In the genomic region with DNA sequence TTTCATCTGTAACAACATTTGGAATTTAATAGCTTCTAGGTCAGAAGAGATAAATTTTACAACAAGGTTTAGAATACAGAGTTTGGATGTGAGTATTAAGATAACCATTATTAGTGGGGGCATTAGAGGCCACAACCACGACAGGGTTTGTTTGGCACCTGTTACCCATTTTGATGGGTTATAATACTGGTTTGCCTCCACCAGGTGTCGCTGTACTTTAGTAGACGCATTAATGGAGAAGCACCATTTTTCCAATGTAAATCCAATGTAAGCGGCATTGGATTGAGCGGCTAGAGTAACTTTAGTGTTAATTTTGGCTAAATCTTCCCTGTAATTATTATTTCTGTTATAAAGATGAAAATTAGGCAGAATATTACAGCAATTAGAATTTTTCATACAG, we compare ENCODE assay signal across 8 cellular contexts.
DNase-seq lines count a peak whose midpoint lies in the region; ATAC-seq, FAIRE-seq and TF ChIP-seq lines count a peak whose summit lies in the region.

No MANE protein-coding gene starts in this region.

- H3K36me3 ChIP-seq in Loucy (ENCODE audit: insufficient read depth, low read length) (no peaks in the 10 kb centered on the region), K562 (ENCODE audit: control insufficient read depth, insufficient read depth, low read length) (no peaks in the 10 kb centered on the region), psoas muscle (ENCODE audit: insufficient read depth in 1 of 2, low read depth in 1 of 2) (no peaks in the 10 kb centered on the region)

- H3K27me3 ChIP-seq in Loucy (ENCODE audit: insufficient read depth, low read length, poor library complexity, severe bottlenecking) = no peaks in the 10 kb centered on the region
- no peaks in the 10 kb centered on the region for H3K27me3 ChIP-seq in K562 (ENCODE audit: control insufficient read depth in 2 of 2, insufficient read depth in 2 of 2, low read length in 2 of 2)
- no peaks in the 10 kb centered on the region for H3K27me3 ChIP-seq in psoas muscle (ENCODE audit: insufficient read depth in 3 of 3, low read length in 2 of 3)

- TF ChIP-seq CTCF in GM10266 (IDR thresholded peaks at IDR 0.05; ENCODE audit: control insufficient read depth, insufficient read depth, low read depth, missing control alignments) = peak; percentile 63
- TF ChIP-seq CTCF in Loucy (conservative IDR thresholded peaks at IDR 0.05; ENCODE audit: low read length) = peak; percentile 74
- peak in 2 of 3 experiments; percentile 30 to 31; a peak in 2 of 6 replicates for TF ChIP-seq CTCF in K562 (IDR thresholded peaks at IDR 0.05 in 2 of 3, conservative IDR thresholded peaks at IDR 0.05 in 1 of 3; ENCODE audit: insufficient read depth in 2 of 3, low read depth in 1 of 3, low read length in 3 of 3)
- TF ChIP-seq CTCF in psoas muscle (IDR thresholded peaks at IDR 0.05) = peak; percentile 17

- in situ Hi-C loops in K562 (cut with MboI) = no loop called here

- FAIRE-seq in K562 (lab: Jason Lieb, UNC) = no peak

- no peak for TF ChIP-seq POLR2A in K562 (conservative IDR thresholded peaks at IDR 0.05)

- peak; percentile 11 for DNase-seq in A172 (ENCODE audit: low spot score)
- peak; percentile 3 for DNase-seq in GM10266 (ENCODE audit: extremely low spot score)
- peak; percentile 6 to 24 (median 13) for DNase-seq in K562 (ENCODE audit: extremely low read depth in 1 of 4, low spot score in 3 of 4)
- DNase-seq in psoas muscle = no peak
- no peak for DNase-seq in AG08395 (ENCODE audit: low spot score)
- DNase-seq in GDM1 (lab: John Stamatoyannopoulos, UW) = no peak

- H3K4me1 ChIP-seq in Loucy (ENCODE audit: insufficient read depth, low read length, poor library complexity, severe bottlenecking) (no peaks in the 10 kb centered on the region), K562 (replicated peaks in 1 of 2; ENCODE audit: control insufficient read depth in 2 of 2, insufficient read depth in 2 of 2, low read length in 2 of 2) (no peaks in the 10 kb centered on the region), psoas muscle (no peaks in the 10 kb centered on the region)

- POLR2A ChIA-PET in K562 (lab: Yijun Ruan, JAX) = no interaction called here

- ATAC-seq in K562 (no peak), psoas muscle (no peak), GM19328 (IDR thresholded peaks at IDR 0.05; ENCODE audit: unreplicated experiment) (no peak)

- TF ChIP-seq RAD21 in K562 (CRISPR knock-in tag; conservative IDR thresholded peaks at IDR 0.05 in 1 of 2, IDR thresholded peaks at IDR 0.05 in 1 of 2) = peak in 1 of 2 experiments; percentile 15; a peak in 1 of 4 replicates

- no TSS peak for BruUV-seq in K562 (replicated peaks; lab: Mats Ljungman, UMichigan)

- intact Hi-C loops in K562 (cut with micrococcal nuclease) = no loop called here
- intact Hi-C loops in psoas muscle (cut with DNase I) = no loop called here

- H3K9me3 ChIP-seq in Loucy (ENCODE audit: insufficient read depth, low read depth, low read length) (no peaks in the 10 kb centered on the region), K562 (replicated peaks; ENCODE audit: control insufficient read depth, insufficient read depth, low read depth, low read length) (no peaks in the 10 kb centered on the region), psoas muscle (no peaks in the 10 kb centered on the region)

- no peak overlapping the region for H3K4me2 ChIP-seq in Loucy (ENCODE audit: low read depth, low read length, poor library complexity, severe bottlenecking)
- no peak overlapping the region for H3K4me2 ChIP-seq in K562 (ENCODE audit: insufficient read depth, low read length)

- H2AFZ ChIP-seq in Loucy (ENCODE audit: low read length) (no peak overlapping the region), K562 (ENCODE audit: low read depth, low read length) (no peak overlapping the region)

- CTCF ChIA-PET in K562 (lab: Yijun Ruan, JAX; ENCODE audit: low intra/inter-chr PET ratio) = no interaction called here

- H3K4me3 ChIP-seq in Loucy (ENCODE audit: low read length, poor library complexity, severe bottlenecking) (no peak overlapping the region), K562 (no peak overlapping the region), psoas muscle (no peak overlapping the region)

- H3K79me2 ChIP-seq in Loucy (ENCODE audit: insufficient read depth, low read length) (no peaks in the 10 kb centered on the region), K562 (ENCODE audit: control insufficient read depth, insufficient read depth, low read length) (no peaks in the 10 kb centered on the region)

- TF ChIP-seq EP300 in K562 (IDR thresholded peaks at IDR 0.05; ENCODE audit: low read length) = no peak

- 12% methylated on average over 5 of the region's 5 CpGs for WGBS in K562 (ENCODE audit: insufficient coverage, low coverage, missing lambda C conversion rate)
- whole genome bisulfite sequencing in psoas muscle, 3 donors = 39 to 42% (median 39%) methylated on average over 5 of the region's 5 CpGs

- no peaks in the 10 kb centered on the region for H3K9me1 ChIP-seq in K562 (ENCODE audit: control insufficient read depth, insufficient read depth, low read length)

- no peak overlapping the region for H3K27ac ChIP-seq in K562 (ENCODE audit: extremely low read depth, low read depth, low read length)
- no peak overlapping the region for H3K27ac ChIP-seq in psoas muscle

- H3K9ac ChIP-seq in Loucy (ENCODE audit: low read depth, low read length, poor library complexity, severe bottlenecking) = no peak overlapping the region
- no peak overlapping the region for H3K9ac ChIP-seq in K562 (ENCODE audit: insufficient read depth in 1 of 2, low read depth in 2 of 2, low read length in 2 of 2)

- H3F3A ChIP-seq in Loucy (ENCODE audit: low read depth) = no peaks in the 10 kb centered on the region

- no peaks in the 10 kb centered on the region for H3K9me2 ChIP-seq in Loucy (replicated peaks; ENCODE audit: low read depth, low read length)

- H4K20me1 ChIP-seq in Loucy (ENCODE audit: insufficient read depth, low read length, poor library complexity, severe bottlenecking) (no peaks in the 10 kb centered on the region), K562 (replicated peaks; ENCODE audit: control insufficient read depth, insufficient read depth, low read length) (no peaks in the 10 kb centered on the region)

TF ChIP-seq in K562, 482 proteins besides CTCF, POLR2A, EP300 and RAD21:
- TF ChIP-seq ELF2 (CRISPR knock-in tag; IDR thresholded peaks at IDR 0.05) = no peak
- TF ChIP-seq ZNF766 (CRISPR knock-in tag; conservative IDR thresholded peaks at IDR 0.05) = no peak
- no peak for TF ChIP-seq ZNF830 (CRISPR knock-in tag; IDR thresholded peaks at IDR 0.05)
- TF ChIP-seq PHF21A (IDR thresholded peaks at IDR 0.05; ENCODE audit: borderline replicate concordance, low read depth) = no peak
- no peak for TF ChIP-seq FIP1L1 (IDR thresholded peaks at IDR 0.05; ENCODE audit: low read depth, low read length, poor library complexity, severe bottlenecking)
- TF ChIP-seq POLR2AphosphoS5 (IDR thresholded peaks at IDR 0.05; ENCODE audit: control insufficient read depth, insufficient read depth, low read depth, low read length) = no peak
- no peak for TF ChIP-seq ZNF212 (CRISPR knock-in tag; IDR thresholded peaks at IDR 0.05)
- TF ChIP-seq ZBED1 (IDR thresholded peaks at IDR 0.05) = no peak
- TF ChIP-seq ZNF609 (CRISPR knock-in tag; IDR thresholded peaks at IDR 0.05; ENCODE audit: borderline replicate concordance) = no peak
- TF ChIP-seq HSF4 (CRISPR knock-in tag; IDR thresholded peaks at IDR 0.05; ENCODE audit: borderline replicate concordance) = no peak
- TF ChIP-seq ZC3H11A (IDR thresholded peaks at IDR 0.05; ENCODE audit: low read depth, low read length) = no peak
- TF ChIP-seq RBFOX2 (IDR thresholded peaks at IDR 0.05; ENCODE audit: low read depth, low read length) = no peak

Comparison
In these comparisons a context has a peak if more than half of its experiments do, and no peak if none do; other contexts are left out.
1. DNase-seq: peak in A172 (single experiment), GM10266 (single experiment) and K562 (4 of 4); none in psoas muscle (0 of 2), AG08395 (single experiment) and GDM1 (single experiment).
2. CTCF ChIP-seq: peak in every context shown above with its lines; median percentile 74 in Loucy; 63 in GM10266; 30 in K562; 17 in psoas muscle.